Comparison of ENCODE assay signal across 18 cellular contexts in the genomic region with DNA sequence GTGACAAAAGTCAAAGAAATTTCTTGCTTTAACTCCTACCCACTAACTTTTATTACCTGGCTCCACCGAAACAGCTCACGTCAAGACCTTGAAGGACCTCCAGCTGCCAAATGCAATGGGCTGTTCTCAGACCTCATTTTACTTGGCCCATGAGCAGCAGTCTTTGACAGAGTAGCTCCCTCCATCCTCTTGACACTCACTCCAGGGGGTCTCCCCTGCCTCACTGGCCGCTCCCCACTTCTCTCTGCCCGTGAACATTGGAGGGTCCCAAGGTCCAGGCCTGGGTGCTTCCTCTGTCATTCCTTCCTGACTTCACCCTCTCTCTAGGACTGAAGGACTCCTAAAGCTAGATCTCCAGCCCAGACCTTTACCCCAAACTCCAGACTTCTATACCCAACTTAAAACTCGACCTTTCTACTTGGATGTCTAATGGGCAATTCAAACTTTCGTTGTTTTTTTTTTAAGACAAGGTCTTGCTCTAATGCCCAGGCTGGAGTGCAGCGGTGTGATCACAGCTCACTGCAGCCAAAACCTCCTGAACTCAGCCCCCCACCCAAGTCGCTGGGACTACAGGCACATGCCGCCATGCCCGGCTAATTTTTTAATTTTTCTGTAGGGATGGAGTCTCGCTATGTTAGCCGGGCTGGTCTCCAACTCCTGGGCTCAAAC.
DNase-seq lines count a peak whose midpoint lies in the region; ATAC-seq and TF ChIP-seq lines count a peak whose summit lies in the region.
"Had no signal": no experiment of that assay in that cellular context is flagged by ENCODE, and none has a peak within 500 bp of the region (broad histone marks: within the 10 kb centered on the region; RNA-seq: fewer than 3 reads in every experiment).

No MANE protein-coding gene starts in this region.

- no peak for DNase-seq in activated naive CD8-positive, alpha-beta T cell treated with anti-CD3 and anti-CD28 coated beads, Interleukin-2, amount 10 ng/mL, durations not matched to agents 7 days and 5 days
- DNase-seq in activated naive CD8-positive, alpha-beta T cell treated with anti-CD3 and anti-CD28 coated beads for 36 hours = no peak
- DNase-seq in islet precursor cell = peak; percentile 32
- peak; percentile 39 for DNase-seq in spleen
- no peak for DNase-seq in nephron progenitor cell
- DNase-seq in ureter (ENCODE audit: low spot score) = no peak
- no peak for DNase-seq in DMS114 treated with DMSO at 0.1 percent for 48 hours (lab: John Stamatoyannopoulos, UW; ENCODE audit: unreplicated experiment)
- DNase-seq: Calu3, DMS53, DND-41, EL, GOT3, H7 had no signal

- no peak overlapping the region for H3K4me3 ChIP-seq in spleen
- H3K4me3 ChIP-seq: BLaER1 treated with 17β-estradiol and CSF1 and Interleukin-3, amounts not matched to agents 10 nM and 100 nM; GM12878 had no signal

- intact Hi-C loops in spleen (cut with DNase I; ENCODE audit: low total_unique reads) = no loop called here

- POLR2A ChIA-PET in activated naive CD8-positive, alpha-beta T cell treated with anti-CD3 and anti-CD28 coated beads, Interleukin-2, amount 10 ng/mL, durations not matched to agents 7 days and 5 days (lab: Charles Lee) = interaction anchor here (0.7 kb wide), 1 partner anchor 87 kb away, joined by 3 read pairs; no protein-coding TSS in a partner anchor

- TF ChIP-seq CTCF in spleen (IDR thresholded peaks at IDR 0.05 in 8 of 11, conservative IDR thresholded peaks at IDR 0.05 in 3 of 11) (no peak), nephron progenitor cell (IDR thresholded peaks at IDR 0.05) (no peak)

- H3K27ac ChIP-seq in spleen = no peak overlapping the region
- H3K27ac ChIP-seq: BLaER1 treated with 17β-estradiol and CSF1 and Interleukin-3, amounts not matched to agents 10 nM and 100 nM had no signal

- no peaks in the 10 kb centered on the region for H3K36me3 ChIP-seq in spleen
- H3K36me3 ChIP-seq: BLaER1 treated with 17β-estradiol and CSF1 and Interleukin-3, amounts not matched to agents 10 nM and 100 nM had no signal

- peaks cover 1% of the 10 kb centered on the region for H3K4me1 Mint-ChIP-seq in activated naive CD8-positive, alpha-beta T cell treated with anti-CD3 and anti-CD28 coated beads, Interleukin-2, amount 10 ng/mL, durations not matched to agents 7 days and 5 days
- H3K4me1 Mint-ChIP-seq in activated naive CD8-positive, alpha-beta T cell treated with anti-CD3 and anti-CD28 coated beads for 36 hours = no peaks in the 10 kb centered on the region
- H3K4me1 Mint-ChIP-seq in nephron progenitor cell = no peaks in the 10 kb centered on the region

- no peaks in the 10 kb centered on the region for H3K9me3 ChIP-seq in spleen
- H3K9me3 ChIP-seq: BLaER1 treated with 17β-estradiol and CSF1 and Interleukin-3, amounts not matched to agents 10 nM and 100 nM had no signal

- H3K4me3 Mint-ChIP-seq in activated naive CD8-positive, alpha-beta T cell treated with anti-CD3 and anti-CD28 coated beads, Interleukin-2, amount 10 ng/mL, durations not matched to agents 7 days and 5 days = no peak overlapping the region
- no peak overlapping the region for H3K4me3 Mint-ChIP-seq in activated naive CD8-positive, alpha-beta T cell treated with anti-CD3 and anti-CD28 coated beads for 36 hours
- H3K4me3 Mint-ChIP-seq in nephron progenitor cell = no peak overlapping the region
- H3K4me3 Mint-ChIP-seq: B cell; CD8-positive, alpha-beta T cell had no signal

- no peaks in the 10 kb centered on the region for H3K27me3 ChIP-seq in spleen (replicated peaks in 1 of 7)
- H3K27me3 ChIP-seq: BLaER1 treated with 17β-estradiol and CSF1 and Interleukin-3, amounts not matched to agents 10 nM and 100 nM had no signal

- TF ChIP-seq POLR2A in spleen (IDR thresholded peaks at IDR 0.05) = no peak

- peaks cover 2% of the 10 kb centered on the region for H3K36me3 Mint-ChIP-seq in activated naive CD8-positive, alpha-beta T cell treated with anti-CD3 and anti-CD28 coated beads, Interleukin-2, amount 10 ng/mL, durations not matched to agents 7 days and 5 days
- H3K36me3 Mint-ChIP-seq in activated naive CD8-positive, alpha-beta T cell treated with anti-CD3 and anti-CD28 coated beads for 36 hours = no peaks in the 10 kb centered on the region
- H3K36me3 Mint-ChIP-seq in nephron progenitor cell (ENCODE audit: low read depth) = no peaks in the 10 kb centered on the region
- H3K36me3 Mint-ChIP-seq: CD8-positive, alpha-beta T cell had no signal

- peaks cover 5% of the 10 kb centered on the region for H3K27me3 Mint-ChIP-seq in activated naive CD8-positive, alpha-beta T cell treated with anti-CD3 and anti-CD28 coated beads, Interleukin-2, amount 10 ng/mL, durations not matched to agents 7 days and 5 days
- H3K27me3 Mint-ChIP-seq in activated naive CD8-positive, alpha-beta T cell treated with anti-CD3 and anti-CD28 coated beads for 36 hours = no peaks in the 10 kb centered on the region
- peaks cover 28% of the 10 kb centered on the region for H3K27me3 Mint-ChIP-seq in nephron progenitor cell (ENCODE audit: low read depth, poor library complexity)
- H3K27me3 Mint-ChIP-seq: B cell had no signal

- WGBS in spleen, 5 donors = 85 to 91% (median 88%) methylated on average over 12 of the region's 12 CpGs

- peaks cover 0 to 12% (median 6%) of the 10 kb centered on the region in 6 donors for H3K4me1 ChIP-seq in spleen

- peak overlapping the region; percentile 37 for H3K27ac Mint-ChIP-seq in activated naive CD8-positive, alpha-beta T cell treated with anti-CD3 and anti-CD28 coated beads, Interleukin-2, amount 10 ng/mL, durations not matched to agents 7 days and 5 days
- no peak overlapping the region for H3K27ac Mint-ChIP-seq in activated naive CD8-positive, alpha-beta T cell treated with anti-CD3 and anti-CD28 coated beads for 36 hours
- no peak overlapping the region for H3K27ac Mint-ChIP-seq in nephron progenitor cell
- H3K27ac Mint-ChIP-seq: B cell; CD8-positive, alpha-beta T cell had no signal

- no peaks in the 10 kb centered on the region for H3K9me3 Mint-ChIP-seq in activated naive CD8-positive, alpha-beta T cell treated with anti-CD3 and anti-CD28 coated beads, Interleukin-2, amount 10 ng/mL, durations not matched to agents 7 days and 5 days
- no peaks in the 10 kb centered on the region for H3K9me3 Mint-ChIP-seq in activated naive CD8-positive, alpha-beta T cell treated with anti-CD3 and anti-CD28 coated beads for 36 hours
- H3K9me3 Mint-ChIP-seq in nephron progenitor cell = peaks cover 4% of the 10 kb centered on the region
- H3K9me3 Mint-ChIP-seq: CD8-positive, alpha-beta T cell had no signal

- ATAC-seq in activated naive CD8-positive, alpha-beta T cell treated with anti-CD3 and anti-CD28 coated beads, Interleukin-2, amount 10 ng/mL, durations not matched to agents 7 days and 5 days (ENCODE audit: low read depth) = no peak
- ATAC-seq: CD8-positive, alpha-beta T cell; GM12878; HepG2 had no signal

Comparison
In these comparisons a context has a peak if more than half of its experiments do, and no peak if none do; other contexts are left out.
1. DNase-seq: peak in islet precursor cell (single experiment) and spleen (single experiment); none in activated naive CD8-positive, alpha-beta T cell treated with anti-CD3 and anti-CD28 coated beads, Interleukin-2, amount 10 ng/mL, durations not matched to agents 7 days and 5 days (single experiment), activated naive CD8-positive, alpha-beta T cell treated with anti-CD3 and anti-CD28 coated beads for 36 hours (single experiment), nephron progenitor cell (single experiment), ureter (single experiment) and DMS114 treated with DMSO at 0.1 percent for 48 hours (single experiment).